Comparison of ENCODE assay signal across 21 cellular contexts in the genomic region with DNA sequence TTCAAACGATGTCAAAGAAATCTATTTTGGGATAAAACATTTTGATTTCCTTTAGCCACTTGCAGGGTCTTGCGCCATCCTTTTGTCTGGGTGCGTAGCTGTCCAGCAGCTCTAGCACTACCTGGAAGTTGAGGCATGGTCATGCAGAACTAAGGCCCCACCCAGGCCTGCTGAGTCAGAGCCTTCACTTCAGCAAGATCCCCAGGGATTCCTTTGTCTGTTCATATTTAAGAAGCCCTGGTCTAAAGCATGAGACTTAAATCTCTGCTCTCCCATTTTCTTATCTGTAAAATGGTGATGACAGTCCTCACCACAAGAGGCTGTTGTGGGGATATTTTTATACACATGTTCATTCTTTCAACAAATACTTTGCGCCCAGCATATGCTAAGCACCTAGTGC.
DNase-seq lines count a peak whose midpoint lies in the region; FAIRE-seq and TF ChIP-seq lines count a peak whose summit lies in the region.
"Had no signal": no experiment of that assay in that cellular context is flagged by ENCODE, and none has a peak within 500 bp of the region (broad histone marks: within the 10 kb centered on the region; RNA-seq: fewer than 3 reads in every experiment).

No MANE protein-coding gene starts in this region.

- H3K27ac Mint-ChIP-seq in MCF 10A (ENCODE audit: low read depth, unreplicated experiment) = no peak overlapping the region
- H3K27ac Mint-ChIP-seq: activated naive CD4-positive, alpha-beta T cell treated with anti-CD3 and anti-CD28 coated beads for 36 hours; CD8-positive, alpha-beta T cell; T-helper 1 cell treated with Interleukin-12 subunit alpha and Interleukin-12 subunit beta and Interleukin-4 antibody, amounts not matched to agents 30 μg/mL and 1 μg/mL, for 36 hours had no signal

- no peak overlapping the region for H4K5ac ChIP-seq in H1 (ENCODE audit: insufficient read length, low read depth, low read length)

- H3K23ac ChIP-seq in H1 (ENCODE audit: insufficient read length) = no peak overlapping the region

- 88% methylated on average over 4 of the region's 4 CpGs; no CpG with 5 or more reads in 1 of the 2 experiments for WGBS in H1 (ENCODE audit: extremely low coverage in 1 of 2, insufficient coverage in 1 of 2, insufficient read length in 1 of 2, insufficient replicate concordance in 2 of 2, low coverage in 1 of 2, low lambda C conversion rate in 2 of 2, missing lambda C conversion rate in 1 of 2), 2 experiments

- H3K4me3 ChIP-seq in breast epithelium = no peak overlapping the region
- no peak overlapping the region for H3K4me3 ChIP-seq in H1 (ENCODE audit: extremely low read depth in 1 of 4, insufficient read depth in 2 of 4, low read depth in 3 of 4, low read length in 4 of 4)
- H3K4me3 ChIP-seq: A549, spleen had no signal

- intact Hi-C loops in MCF 10A (cut with micrococcal nuclease) = no loop called here
- intact Hi-C loops in breast epithelium (cut with DNase I; ENCODE audit: low total_unique reads) = no loop called here

- no peak overlapping the region for H2BK15ac ChIP-seq in H1 (ENCODE audit: low read length)

- H3K4me3 Mint-ChIP-seq in MCF 10A (ENCODE audit: unreplicated experiment) = no peak overlapping the region
- H3K4me3 Mint-ChIP-seq: activated naive CD4-positive, alpha-beta T cell treated with anti-CD3 and anti-CD28 coated beads for 36 hours; CD8-positive, alpha-beta T cell; T-helper 1 cell treated with Interleukin-12 subunit alpha and Interleukin-12 subunit beta and Interleukin-4 antibody, amounts not matched to agents 30 μg/mL and 1 μg/mL, for 36 hours had no signal

- TF ChIP-seq RAD21 in H1 (IDR thresholded peaks at IDR 0.05 in 1 of 2, conservative IDR thresholded peaks at IDR 0.05 in 1 of 2; ENCODE audit: low read depth in 2 of 2, low read length in 2 of 2) = no peak

- no peak for FAIRE-seq in H1 (lab: Jason Lieb, UNC)
- FAIRE-seq in urothelium cell line (lab: Jason Lieb, UNC) = no peak
- FAIRE-seq: A549, endothelial cell of umbilical vein had no signal

- no peak overlapping the region for H2BK20ac ChIP-seq in H1 (ENCODE audit: low read length)

- POLR2A ChIA-PET in MCF 10A (lab: Yijun Ruan, JAX) (no interaction called here), H1 (lab: Charles Lee; ENCODE audit: partially characterized antibody) (interaction anchor here (1.1 kb wide), 1 partner anchor 10 kb away, joined by 3 read pairs; no protein-coding TSS in a partner anchor)

- H2AK5ac ChIP-seq in H1 (ENCODE audit: low read depth, low read length) = no peak overlapping the region

- H3K36me3 Mint-ChIP-seq in MCF 10A (ENCODE audit: insufficient read depth, unreplicated experiment) = no peaks in the 10 kb centered on the region
- H3K36me3 Mint-ChIP-seq: CD8-positive, alpha-beta T cell had no signal

- BruUV-seq in MCF 10A (replicated peaks; lab: Mats Ljungman, UMichigan) = no TSS peak

- H4K91ac ChIP-seq in H1 (replicated peaks; ENCODE audit: insufficient read length, low read length) = peak overlapping the region; percentile 18

- H3K27me3 Mint-ChIP-seq in MCF 10A (ENCODE audit: insufficient read depth, unreplicated experiment) = peaks cover 62% of the 10 kb centered on the region

- no peaks in the 10 kb centered on the region for H3K4me1 Mint-ChIP-seq in MCF 10A (ENCODE audit: insufficient read depth, unreplicated experiment)

- H3K36me3 ChIP-seq in breast epithelium = no peaks in the 10 kb centered on the region
- no peaks in the 10 kb centered on the region for H3K36me3 ChIP-seq in H1 (ENCODE audit: control insufficient read depth in 2 of 4, insufficient read depth in 4 of 4, low read length in 3 of 4)

- H2BK120ac ChIP-seq in H1 (replicated peaks; ENCODE audit: low read depth, low read length) = no peak overlapping the region

- TF ChIP-seq EP300 in H1 (IDR thresholded peaks at IDR 0.05; ENCODE audit: borderline replicate concordance in 1 of 2, low read depth in 2 of 2, low read length in 2 of 2) = no peak

- no peaks in the 10 kb centered on the region for H3K79me2 ChIP-seq in H1 (ENCODE audit: control insufficient read depth in 1 of 2, insufficient read depth in 2 of 2, low read length in 2 of 2)

- CTCF ChIA-PET in MCF 10A (lab: Yijun Ruan, JAX) = no interaction called here
- CTCF ChIA-PET in H1 (lab: Charles Lee; ENCODE audit: partially characterized antibody) = interaction anchor here (0.6 to 1.2 kb wide), 5 partner anchors 19 to 976 kb away, joined by 3 read pairs; no protein-coding TSS in a partner anchor

- H3K27me3 ChIP-seq in breast epithelium (no peaks in the 10 kb centered on the region), H1 (replicated peaks in 1 of 4; ENCODE audit: control insufficient read depth in 3 of 4, extremely low read depth in 1 of 4, insufficient read depth in 3 of 4, low read length in 3 of 4) (no peaks in the 10 kb centered on the region)
- H3K27me3 ChIP-seq: spleen had no signal

- no peak overlapping the region for H2BK5ac ChIP-seq in H1 (ENCODE audit: low read depth, low read length)

- no peak overlapping the region for H3K14ac ChIP-seq in H1 (ENCODE audit: insufficient read length)

- H3K4ac ChIP-seq in H1 (replicated peaks; ENCODE audit: insufficient read length, low read depth, low read length) = no peak overlapping the region

- H4K20me1 ChIP-seq in H1 (replicated peaks in 1 of 2; ENCODE audit: control insufficient read depth in 1 of 2, insufficient read depth in 2 of 2, low read length in 2 of 2) = no peaks in the 10 kb centered on the region

- H4K8ac ChIP-seq in H1 (ENCODE audit: extremely low read depth, insufficient read depth, low read length) = no peak overlapping the region

- H3K18ac ChIP-seq in H1 (ENCODE audit: extremely low read depth, low read length) = no peak overlapping the region

- H3K4me1 ChIP-seq in breast epithelium (no peaks in the 10 kb centered on the region), H1 (replicated peaks in 1 of 4; ENCODE audit: control insufficient read depth in 3 of 4, insufficient read depth in 4 of 4, low read length in 3 of 4) (peaks cover 0 to 14% (median 7%) of the 10 kb centered on the region in 4 experiments; a peak in 4 of 7 replicates)
- H3K4me1 ChIP-seq: A549 had no signal

- no peak overlapping the region for H3K4me2 ChIP-seq in H1 (ENCODE audit: insufficient read depth in 1 of 2, low read depth in 2 of 2, low read length in 2 of 2)
- H3K4me2 ChIP-seq: A549 had no signal

- H3K27ac ChIP-seq in breast epithelium (no peak overlapping the region), H1 (ENCODE audit: low read depth, low read length) (no peak overlapping the region)
- H3K27ac ChIP-seq: A549 had no signal

- no peak overlapping the region for H2BK12ac ChIP-seq in H1 (ENCODE audit: low read depth, low read length)

- H3K9me3 Mint-ChIP-seq in MCF 10A (ENCODE audit: unreplicated experiment) = no peaks in the 10 kb centered on the region
- H3K9me3 Mint-ChIP-seq: activated naive CD4-positive, alpha-beta T cell treated with anti-CD3 and anti-CD28 coated beads for 36 hours; CD8-positive, alpha-beta T cell; T-helper 1 cell treated with Interleukin-12 subunit alpha and Interleukin-12 subunit beta and Interleukin-4 antibody, amounts not matched to agents 30 μg/mL and 1 μg/mL, for 36 hours had no signal

- DNase-seq in MCF 10A (ENCODE audit: unreplicated experiment) (peak; percentile 36), breast epithelium (ENCODE audit: low spot score in 2 of 2) (no peak), H1 (ENCODE audit: low read depth in 1 of 2, low spot score in 2 of 2) (no peak), iris pigment epithelial cell (ENCODE audit: low read depth) (peak; percentile 21), urothelium cell line (ENCODE audit: low spot score) (peak; percentile 27), H4 (ENCODE audit: low spot score) (no peak), RKO (ENCODE audit: low spot score) (no peak)
- no peak for DNase-seq in activated CD4-positive, alpha-beta T cell treated with anti-CD3 and anti-CD28 coated beads, Interleukin-2, amount 50 U/mL, for 48 hours
- DNase-seq: activated CD4-positive, CD25-positive, alpha-beta regulatory T cell treated with anti-CD3 and anti-CD28 coated beads, Interleukin-2, amount 50 U/mL, for 72 hours; activated CD8-positive, alpha-beta memory T cell treated with anti-CD3 and anti-CD28 coated beads, Interleukin-2, amount 50 U/mL, for 48 hours; activated naive CD4-positive, alpha-beta T cell treated with anti-CD3 and anti-CD28 coated beads for 36 hours; CD8-positive, alpha-beta T cell; KBM-7; left colon; NCI-H1417; NCI-H524; posterior cingulate gyrus; spleen had no signal

- no peaks in the 10 kb centered on the region for H3K23me2 ChIP-seq in H1 (ENCODE audit: low read depth, low read length)

- H3K9ac ChIP-seq in H1 (replicated peaks in 1 of 4; ENCODE audit: extremely low read depth in 1 of 4, low read depth in 3 of 4, low read length in 3 of 4) = no peak overlapping the region

- H3K79me1 ChIP-seq in H1 (ENCODE audit: low read depth, low read length) = no peaks in the 10 kb centered on the region

- TF ChIP-seq POLR2A in breast epithelium (IDR thresholded peaks at IDR 0.05) (no peak), H1 (IDR thresholded peaks at IDR 0.05; ENCODE audit: control extremely low read depth in 1 of 2, low read depth in 2 of 2, low read length in 2 of 2) (no peak)

- H3K56ac ChIP-seq in H1 (replicated peaks; ENCODE audit: insufficient read length, low read depth, low read length) = no peak overlapping the region

- TF ChIP-seq CTCF in MCF 10A (IDR thresholded peaks at IDR 0.05; ENCODE audit: unreplicated experiment) (no peak), breast epithelium (IDR thresholded peaks at IDR 0.05) (no peak), H1 (IDR thresholded peaks at IDR 0.05; ENCODE audit: control extremely low read depth in 1 of 3, insufficient read depth in 1 of 3, low read depth in 1 of 3, low read length in 3 of 3) (no peak)

- H3K9me3 ChIP-seq in breast epithelium (no peaks in the 10 kb centered on the region), H1 (ENCODE audit: insufficient read depth in 2 of 2, low read depth in 1 of 2, low read length in 1 of 2) (no peaks in the 10 kb centered on the region)
- H3K9me3 ChIP-seq: A549, spleen had no signal

- no peak overlapping the region for H2AFZ ChIP-seq in H1 (ENCODE audit: low read length)

TF ChIP-seq in H1, 55 proteins besides CTCF, POLR2A, EP300 and RAD21:
- TF ChIP-seq CBX8 (IDR thresholded peaks at IDR 0.05; ENCODE audit: borderline replicate concordance, low read depth, low read length) (no peak), CEBPB (IDR thresholded peaks at IDR 0.05; ENCODE audit: low read depth, low read length) (peak; percentile 55; the same call in 1 of the 2 replicates)

Comparison
In these comparisons a context has a peak if more than half of its experiments do, and no peak if none do; other contexts are left out.
1. DNase-seq: peak in MCF 10A (single experiment), iris pigment epithelial cell (single experiment) and urothelium cell line (single experiment); none in breast epithelium (0 of 2), H1 (0 of 2), activated CD4-positive, alpha-beta T cell treated with anti-CD3 and anti-CD28 coated beads, Interleukin-2, amount 50 U/mL, for 48 hours (0 of 2), H4 (single experiment) and RKO (single experiment).